Comparison of ENCODE assay signal across 16 cellular contexts in genomic region chr22:17398159-17398558, GRCh38. TPM values are rescaled to one million over a fixed set of nuclear protein-coding genes. Genes with fewer than 3 reads are reported as not detected.
DNase-seq lines count a peak whose midpoint lies in the region; ATAC-seq, FAIRE-seq and TF ChIP-seq lines count a peak whose summit lies in the region.
"Had no signal": no experiment of that assay in that cellular context is flagged by ENCODE, and none has a peak within 500 bp of the region (broad histone marks: within the 10 kb centered on the region; RNA-seq: fewer than 3 reads in every experiment).

No MANE protein-coding gene starts in this region.

- no peak overlapping the region for H3K4me3 ChIP-seq in Karpas-422 (ENCODE audit: low read length)
- H3K4me3 ChIP-seq: Peyer's patch had no signal

- no peaks in the 10 kb centered on the region for H3K79me2 ChIP-seq in Karpas-422 (ENCODE audit: low read length)

- H3K4me2 ChIP-seq in Karpas-422 (ENCODE audit: low read depth, low read length, poor library complexity, severe bottlenecking) = no peak overlapping the region

- H3K36me3 ChIP-seq in Karpas-422 (ENCODE audit: insufficient read depth, low read length) = no peaks in the 10 kb centered on the region
- H3K36me3 ChIP-seq: Peyer's patch had no signal

- no peaks in the 10 kb centered on the region for H3K9me2 ChIP-seq in Karpas-422 (replicated peaks; ENCODE audit: insufficient read depth, low read length)

- no peak overlapping the region for H2AFZ ChIP-seq in Karpas-422 (ENCODE audit: low read length)

- no peaks in the 10 kb centered on the region for H3K9me3 ChIP-seq in Karpas-422 (ENCODE audit: low read length)
- H3K9me3 ChIP-seq: Peyer's patch had no signal

- H3K9me3 Mint-ChIP-seq in brain = peaks cover 0 to 4% (median 0%) of the 10 kb centered on the region in 5 experiments

- DNase-seq in HK-2 (ENCODE audit: unreplicated experiment) (peak; percentile 14), kidney tubule cell (ENCODE audit: low spot score) (peak; percentile 33), urothelium cell line (ENCODE audit: low spot score) (peak; percentile 9), Karpas-422 (no peak), NCI-H345 treated with DMSO at 0.1 percent for 48 hours (lab: John Stamatoyannopoulos, UW; ENCODE audit: unreplicated experiment) (no peak)
- DNase-seq: DMS 273 treated with DMSO at 0.1 percent for 48 hours, Kasumi-1, NCI-H1105, NCI-H1694, NCI-H524, Peyer's patch had no signal

- peaks cover 24% of the 10 kb centered on the region for H3K36me3 Mint-ChIP-seq in brain

- H4K20me1 ChIP-seq in Karpas-422 (ENCODE audit: insufficient read depth, low read depth, low read length) = no peaks in the 10 kb centered on the region

- H3K4me1 Mint-ChIP-seq in brain = peaks cover 41% of the 10 kb centered on the region

- no peak for TF ChIP-seq CTCF in brain (conservative IDR thresholded peaks at IDR 0.05)

- H3K27ac ChIP-seq in Karpas-422 (ENCODE audit: low read length) = no peak overlapping the region
- H3K27ac ChIP-seq: C4-2B, Peyer's patch had no signal

- FAIRE-seq in urothelium cell line (lab: Jason Lieb, UNC) = no peak
- FAIRE-seq: GM12892 had no signal

- H3K9ac ChIP-seq in Karpas-422 (ENCODE audit: low read length) = no peak overlapping the region

- H3K27me3 ChIP-seq in Karpas-422 (ENCODE audit: low read length) = no peaks in the 10 kb centered on the region
- H3K27me3 ChIP-seq: Peyer's patch had no signal

- H3K27me3 Mint-ChIP-seq in brain = no peaks in the 10 kb centered on the region

- H3K4me3 Mint-ChIP-seq in brain = no peak overlapping the region

- H3K4me1 ChIP-seq in Karpas-422 (ENCODE audit: low read length) = no peaks in the 10 kb centered on the region
- H3K4me1 ChIP-seq: Peyer's patch had no signal

- ATAC-seq in GM21526 (IDR thresholded peaks at IDR 0.05; ENCODE audit: low FRiP score, unreplicated experiment) = no peak
- ATAC-seq: Right ventricle myocardium inferior had no signal

- peak overlapping the region in 4 of 5 experiments; percentile 23 to 36 (median 28) for H3K27ac Mint-ChIP-seq in brain

RNA-seq across cellular contexts. Expression of gene CECR2, which starts 28.9 kb away (rescaled TPM):
- 6.8 TPM for polyA plus RNA-seq in brain (ENCODE audit: insufficient read depth, low read depth, low replicate concordance)
- total RNA-seq in Karpas-422 (2014; rRNA removed; shearing (Covaris generic); ENCODE audit: low replicate concordance) = 1.6 TPM in 2 replicates

Comparison
In these comparisons a context has a peak if more than half of its experiments do, and no peak if none do; other contexts are left out.
1. DNase-seq: peak in HK-2 (single experiment), kidney tubule cell (single experiment) and urothelium cell line (single experiment); none in Karpas-422 (single experiment) and NCI-H345 treated with DMSO at 0.1 percent for 48 hours (single experiment).